ENCODE assay signal across 23 cellular contexts in genomic region chr18:72720116-72720515, GRCh38.
"Had no signal": no experiment of that assay in that cellular context is flagged by ENCODE, and none has a peak within 500 bp of the region (broad histone marks: within the 10 kb centered on the region; RNA-seq: fewer than 3 reads in every experiment).

No MANE protein-coding gene starts in this region.

- H3K27ac ChIP-seq: coronary artery, hepatocyte, psoas muscle, right lobe of liver, suprapubic skin, thyroid gland, upper lobe of left lung, uterus had no signal

- H3K36me3 ChIP-seq: right lobe of liver, suprapubic skin, thyroid gland, upper lobe of left lung, uterus had no signal

- H3K27ac Mint-ChIP-seq: endodermal cell; natural killer cell treated with Interleukin-12 subunit alpha and Interleukin-12 subunit beta and Interleukin-15 and Interleukin-18, amount 100 ng/mL, for 72 hours; stimulated activated effector memory CD8-positive, alpha-beta T cell treated with anti-CD3 and anti-CD28 coated beads, Interleukin-12 subunit alpha, Interleukin-12 subunit beta, amount 100 ng/mL, for 72 hours had no signal

- H3K4me3 Mint-ChIP-seq: endodermal cell; natural killer cell treated with Interleukin-12 subunit alpha and Interleukin-12 subunit beta and Interleukin-15 and Interleukin-18, amount 100 ng/mL, for 72 hours; stimulated activated effector memory CD8-positive, alpha-beta T cell treated with anti-CD3 and anti-CD28 coated beads, Interleukin-12 subunit alpha, Interleukin-12 subunit beta, amount 100 ng/mL, for 72 hours had no signal

- H3K4me2 ChIP-seq: hepatocyte had no signal

- ATAC-seq: left lobe of liver; natural killer cell treated with Interleukin-12 subunit alpha and Interleukin-12 subunit beta and Interleukin-15 and Interleukin-18, amount 100 ng/mL, for 72 hours; psoas muscle; right lobe of liver; stimulated activated effector memory CD8-positive, alpha-beta T cell treated with anti-CD3 and anti-CD28 coated beads, Interleukin-12 subunit alpha, Interleukin-12 subunit beta, amount 100 ng/mL, for 72 hours; stimulated activated naive CD8-positive, alpha-beta T cell treated with anti-CD3 and anti-CD28 coated beads, Interleukin-15, Interleukin-2, amounts not matched to agents 100 U/mL and 50 U/mL, for 24 hours had no signal

- H3K36me3 Mint-ChIP-seq: natural killer cell treated with Interleukin-12 subunit alpha and Interleukin-12 subunit beta and Interleukin-15 and Interleukin-18, amount 100 ng/mL, for 72 hours; stimulated activated effector memory CD8-positive, alpha-beta T cell treated with anti-CD3 and anti-CD28 coated beads, Interleukin-12 subunit alpha, Interleukin-12 subunit beta, amount 100 ng/mL, for 72 hours had no signal

- H3K79me2 ChIP-seq: hepatocyte had no signal

- H3K27me3 Mint-ChIP-seq: natural killer cell treated with Interleukin-12 subunit alpha and Interleukin-12 subunit beta and Interleukin-15 and Interleukin-18, amount 100 ng/mL, for 72 hours had no signal

- H3K4me1 ChIP-seq: psoas muscle, right lobe of liver, suprapubic skin, thyroid gland, upper lobe of left lung, uterus had no signal

- H3K4me1 Mint-ChIP-seq: endodermal cell; stimulated activated effector memory CD8-positive, alpha-beta T cell treated with anti-CD3 and anti-CD28 coated beads, Interleukin-12 subunit alpha, Interleukin-12 subunit beta, amount 100 ng/mL, for 72 hours had no signal

- DNase-seq: effector CD4-positive, alpha-beta T cell; endodermal cell; erythroblast; foreskin melanocyte; head of caudate nucleus; kidney glomerular epithelial cell; midbrain; occipital lobe; psoas muscle; retina; right lobe of liver; stimulated activated CD4-positive, alpha-beta T cell treated with anti-CD3 and anti-CD28 coated beads, Interleukin-4, amount 100 ng/mL, for 1 hour; stimulated activated CD8-positive, alpha-beta memory T cell treated with anti-CD3 and anti-CD28 coated beads, Interleukin-4, amount 100 ng/mL, for 48 hours; stimulated activated naive CD8-positive, alpha-beta T cell treated with anti-CD3 and anti-CD28 coated beads, Interleukin-15, Interleukin-2, amounts not matched to agents 100 U/mL and 50 U/mL, for 24 hours; thyroid gland; upper lobe of left lung; uterus had no signal

- H3K4me3 ChIP-seq: coronary artery, hepatocyte, psoas muscle, right lobe of liver, suprapubic skin, thyroid gland, upper lobe of left lung, uterus had no signal

- H3K9me3 ChIP-seq: psoas muscle, right lobe of liver, suprapubic skin, thyroid gland, upper lobe of left lung, uterus had no signal

- H2AFZ ChIP-seq: hepatocyte had no signal

- H3K9me3 Mint-ChIP-seq: endodermal cell; natural killer cell treated with Interleukin-12 subunit alpha and Interleukin-12 subunit beta and Interleukin-15 and Interleukin-18, amount 100 ng/mL, for 72 hours had no signal

- H3K27me3 ChIP-seq: hepatocyte, right lobe of liver, suprapubic skin, thyroid gland, upper lobe of left lung, uterus had no signal
